ENCODE assay signal across 8 cellular contexts in the genomic region with DNA sequence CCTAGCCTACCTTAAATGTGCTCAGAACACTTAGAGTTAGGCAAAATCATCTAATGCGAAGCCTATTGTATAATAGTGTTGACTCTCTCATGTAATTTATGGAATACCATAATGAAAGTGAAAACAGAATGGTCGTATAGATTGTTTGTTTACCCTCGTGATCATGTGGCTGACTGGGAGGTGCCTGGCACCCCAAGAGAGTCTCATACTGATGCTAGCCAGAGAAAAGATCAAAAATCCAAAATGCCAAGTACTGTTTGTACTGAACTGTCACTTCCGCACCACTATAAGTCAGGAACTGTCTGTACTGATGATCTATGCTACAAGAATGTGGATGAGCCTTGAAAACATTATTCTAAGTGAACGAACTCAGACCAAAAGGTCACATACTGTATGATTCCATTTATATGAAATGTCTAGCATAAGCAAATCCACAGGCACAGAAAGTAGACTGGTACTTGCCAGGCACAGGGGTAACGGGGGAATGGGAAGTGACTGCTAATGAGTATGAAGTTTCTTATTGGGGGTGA. TPM values are rescaled to one million over a fixed set of nuclear protein-coding genes. Genes with fewer than 3 reads are reported as not detected.
DNase-seq lines count a peak whose midpoint lies in the region; ATAC-seq and TF ChIP-seq lines count a peak whose summit lies in the region.

No MANE protein-coding gene starts in this region.

- no peaks in the 10 kb centered on the region for H3K27me3 Mint-ChIP-seq in activated T-helper 17 cell treated with anti-CD3 and anti-CD28 coated beads, Interleukin-2, amount 50 U/mL, for 72 hours

- H3K4me1 Mint-ChIP-seq in activated T-helper 17 cell treated with anti-CD3 and anti-CD28 coated beads, Interleukin-2, amount 50 U/mL, for 72 hours: peaks cover 43% of the 10 kb centered on the region

- TF ChIP-seq CTCF in retinal pigment epithelial cell (conservative IDR thresholded peaks at IDR 0.05; ENCODE audit: low read depth, low read length): no peak

- ATAC-seq in activated T-helper 17 cell treated with anti-CD3 and anti-CD28 coated beads, Interleukin-2, amount 50 U/mL, for 72 hours (replicated peaks): no peak
- ATAC-seq in GM18502 (IDR thresholded peaks at IDR 0.05; ENCODE audit: poor library complexity, unreplicated experiment): no peak

- no peak overlapping the region for H3K4me3 ChIP-seq in retinal pigment epithelial cell (ENCODE audit: low read length)

- peaks cover 80% of the 10 kb centered on the region for H3K36me3 Mint-ChIP-seq in activated T-helper 17 cell treated with anti-CD3 and anti-CD28 coated beads, Interleukin-2, amount 50 U/mL, for 72 hours (ENCODE audit: low read depth)

- DNase-seq in SIG-M5 treated with dmso at 0.1 percent for 504 hours (lab: John Stamatoyannopoulos, UW; ENCODE audit: unreplicated experiment): peak; percentile 98
- no peak for DNase-seq in SIG-M5 (lab: John Stamatoyannopoulos, UW)
- peak; percentile 97 for DNase-seq in glomerular endothelial cell (ENCODE audit: extremely low read depth, low read depth, low spot score)
- DNase-seq in retinal pigment epithelial cell (ENCODE audit: low read depth): peak; percentile 92
- DNase-seq in T-helper 9 cell: no peak
- no peak for DNase-seq in NCI-H2171 (lab: John Stamatoyannopoulos, UW)

- H3K9me3 Mint-ChIP-seq in activated T-helper 17 cell treated with anti-CD3 and anti-CD28 coated beads, Interleukin-2, amount 50 U/mL, for 72 hours: no peaks in the 10 kb centered on the region

- H3K4me3 Mint-ChIP-seq in activated T-helper 17 cell treated with anti-CD3 and anti-CD28 coated beads, Interleukin-2, amount 50 U/mL, for 72 hours: peak overlapping the region; percentile 25

- peak overlapping the region; percentile 51 for H3K27ac Mint-ChIP-seq in activated T-helper 17 cell treated with anti-CD3 and anti-CD28 coated beads, Interleukin-2, amount 50 U/mL, for 72 hours

RNA-seq across cellular contexts. Expression of gene ZMYND8, which starts 22.4 kb away (rescaled TPM):
- total RNA-seq in activated T-helper 17 cell treated with anti-CD3 and anti-CD28 coated beads, Interleukin-2, amount 50 U/mL, for 72 hours: 10 to 100 TPM; 35.3 to 39.4 TPM
- 30.7 and 44.0 TPM in 2 replicates for total RNA-seq in glomerular endothelial cell

Comparison
In these comparisons a context has a peak if more than half of its experiments do, and no peak if none do; other contexts are left out.
1. DNase-seq: peak in SIG-M5 treated with dmso at 0.1 percent for 504 hours (single experiment), glomerular endothelial cell (single experiment) and retinal pigment epithelial cell (single experiment); none in SIG-M5 (single experiment), T-helper 9 cell (single experiment) and NCI-H2171 (single experiment).